8 cellular contexts compared by ENCODE assay signal in the genomic region with DNA sequence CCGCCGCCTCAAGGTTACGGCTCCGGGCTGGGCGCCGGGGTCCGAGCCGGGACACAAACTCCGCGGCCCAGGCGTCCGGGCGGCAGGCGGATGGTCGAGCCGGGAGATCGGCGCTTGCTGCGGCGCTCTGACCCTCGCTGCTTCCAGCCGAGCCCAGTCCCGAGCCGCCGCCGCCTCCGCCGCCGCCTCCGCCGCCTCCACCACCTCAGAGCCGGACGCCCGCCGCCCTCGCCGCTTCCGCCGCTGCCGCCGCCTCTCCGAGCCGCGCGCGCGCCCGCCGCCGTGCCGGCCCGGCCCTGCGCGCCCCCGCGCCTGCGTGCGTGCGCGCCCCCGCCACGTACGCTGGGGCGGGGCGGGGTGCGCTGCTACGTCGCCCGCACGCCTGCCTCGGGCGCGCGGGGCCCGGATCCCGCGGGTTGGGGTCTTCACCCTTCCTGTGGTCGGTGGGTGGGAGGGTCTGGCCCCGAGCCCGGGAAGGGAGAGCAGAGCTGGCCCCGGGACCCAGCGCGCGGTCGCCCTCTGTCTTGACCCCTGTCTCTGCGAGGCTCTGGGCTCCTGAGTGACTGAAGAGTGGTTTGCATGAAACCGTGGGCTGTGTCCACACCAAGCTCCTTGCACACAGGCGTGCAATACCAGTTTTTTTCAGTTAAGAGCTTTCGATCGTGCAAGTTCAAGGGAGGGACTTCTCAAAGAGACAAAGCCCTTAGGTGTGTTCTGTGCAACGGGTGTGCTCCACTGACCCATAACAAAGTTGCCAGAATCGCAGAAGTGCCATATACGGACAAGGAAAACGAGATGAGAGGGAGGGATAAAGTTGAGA. TPM values are rescaled to one million over a fixed set of nuclear protein-coding genes. Genes with fewer than 3 reads are reported as not detected.
DNase-seq lines count a peak whose midpoint lies in the region; ATAC-seq and TF ChIP-seq lines count a peak whose summit lies in the region.

A gene (minus strand): TSS at position 256 of the 820 bp plus-strand sequence. CDS start 328 bp downstream, outside the sequence.

- intact Hi-C loops in left ventricle myocardium inferior (cut with micrococcal nuclease) = no loop called here
- intact Hi-C loops in upper lobe of right lung (cut with DNase I) = no loop called here

- peak within 1 kb of the TSS; percentile 97 for H2AFZ ChIP-seq in SU-DHL-6 (ENCODE audit: low read depth, low read length, severe bottlenecking)

- H3K27me3 Mint-ChIP-seq in progenitor cell of endocrine pancreas = no peaks in the 10 kb centered on the region

- H3K9me2 ChIP-seq in SU-DHL-6 (replicated peaks; ENCODE audit: insufficient read depth, low read length) = no peaks in the 10 kb centered on the region

- H3K27me3 ChIP-seq in SU-DHL-6 (ENCODE audit: low read length) (no peaks in the 10 kb centered on the region), left ventricle myocardium inferior (ENCODE audit: low read depth) (no peaks in the 10 kb centered on the region), upper lobe of right lung (no peaks in the 10 kb centered on the region)

- H3K9me3 ChIP-seq in KOPT-K1 (ENCODE audit: insufficient read depth, low read length, poor library complexity, severe bottlenecking) = no peaks in the 10 kb centered on the region
- no peaks in the 10 kb centered on the region for H3K9me3 ChIP-seq in SU-DHL-6 (ENCODE audit: insufficient read depth, low read length)
- no peaks in the 10 kb centered on the region for H3K9me3 ChIP-seq in left ventricle myocardium inferior (replicated peaks)
- H3K9me3 ChIP-seq in upper lobe of right lung = no peaks in the 10 kb centered on the region

- H3K4me1 Mint-ChIP-seq in progenitor cell of endocrine pancreas (ENCODE audit: low read depth) = peaks cover 26% of the 10 kb centered on the region

- peaks cover 4% of the 10 kb centered on the region for H3K36me3 Mint-ChIP-seq in progenitor cell of endocrine pancreas (ENCODE audit: insufficient read depth)

- H3F3A ChIP-seq in SU-DHL-6 (ENCODE audit: insufficient read depth) = peaks cover 22% of the 10 kb centered on the region

- peak within 1 kb of the TSS; percentile 85 for H3K4me3 Mint-ChIP-seq in progenitor cell of endocrine pancreas (ENCODE audit: low read depth)

- H3K4me1 ChIP-seq in left ventricle myocardium inferior (peaks cover 45% of the 10 kb centered on the region), upper lobe of right lung (peaks cover 33% of the 10 kb centered on the region)

- H3K4me3 ChIP-seq in SU-DHL-6 (ENCODE audit: insufficient read depth, low read length, poor library complexity, severe bottlenecking) = peak within 1 kb of the TSS; percentile 89
- H3K4me3 ChIP-seq in left ventricle myocardium inferior = peak within 1 kb of the TSS; percentile 100
- H3K4me3 ChIP-seq in upper lobe of right lung = peak within 1 kb of the TSS; percentile 88

- H3K27ac Mint-ChIP-seq in progenitor cell of endocrine pancreas = peak within 1 kb of the TSS; percentile 96

- TF ChIP-seq CTCF in SU-DHL-6 (IDR thresholded peaks at IDR 0.05; ENCODE audit: insufficient read depth, low read length, poor library complexity, severe bottlenecking) = no peak
- TF ChIP-seq CTCF in left ventricle myocardium inferior (IDR thresholded peaks at IDR 0.05; ENCODE audit: borderline replicate concordance) = peak; percentile 10
- TF ChIP-seq CTCF in progenitor cell of endocrine pancreas (IDR thresholded peaks at IDR 0.05; ENCODE audit: unreplicated experiment) = no peak
- TF ChIP-seq CTCF in upper lobe of right lung (IDR thresholded peaks at IDR 0.05) = no peak

- peak within 1 kb of the TSS; percentile 83 for H3K9ac ChIP-seq in SU-DHL-6 (ENCODE audit: low read length)

- peak; percentile 71 for ATAC-seq in GM21717 (IDR thresholded peaks at IDR 0.05; ENCODE audit: unreplicated experiment)
- peak; percentile 72 for ATAC-seq in upper lobe of right lung

- peak within 1 kb of the TSS; percentile 77 for H3K4me2 ChIP-seq in SU-DHL-6 (ENCODE audit: low read depth, low read length, poor library complexity, severe bottlenecking)

- H3K27ac ChIP-seq in KOPT-K1 (ENCODE audit: low read depth, low read length, poor library complexity, severe bottlenecking) = peak within 1 kb of the TSS; percentile 67
- peak within 1 kb of the TSS; percentile 70 for H3K27ac ChIP-seq in SU-DHL-6 (ENCODE audit: low read depth, low read length)
- H3K27ac ChIP-seq in left ventricle myocardium inferior (replicated peaks) = peak within 1 kb of the TSS; percentile 99
- peak within 1 kb of the TSS; percentile 93 for H3K27ac ChIP-seq in upper lobe of right lung

- H3K36me3 ChIP-seq in KOPT-K1 (ENCODE audit: insufficient read depth, low read length) (no peaks in the 10 kb centered on the region), SU-DHL-6 (ENCODE audit: low read length) (no peaks in the 10 kb centered on the region), left ventricle myocardium inferior (no peaks in the 10 kb centered on the region), upper lobe of right lung (no peaks in the 10 kb centered on the region)

- peaks cover 20% of the 10 kb centered on the region for H4K20me1 ChIP-seq in SU-DHL-6 (ENCODE audit: low read depth, low read length)

- DNase-seq in ELR (ENCODE audit: low read depth) (peak; percentile 75), amniotic epithelial cell (ENCODE audit: low read depth) (peak; percentile 32), left ventricle myocardium inferior (peak; percentile 72), progenitor cell of endocrine pancreas (ENCODE audit: low spot score, unreplicated experiment) (peak; percentile 52), upper lobe of right lung (peak; percentile 89)

- peaks cover 36% of the 10 kb centered on the region for H3K79me2 ChIP-seq in SU-DHL-6 (ENCODE audit: insufficient read depth, low read length)

- no peaks in the 10 kb centered on the region for H3K9me3 Mint-ChIP-seq in progenitor cell of endocrine pancreas (ENCODE audit: low read depth)

RNA-seq across cellular contexts. Expression of the gene that starts here (rescaled TPM):
- 10.0 TPM for total RNA-seq in left ventricle myocardium inferior
- total RNA-seq in progenitor cell of endocrine pancreas = 31.9 and 32.1 TPM in 2 replicates
- 35.0 TPM for total RNA-seq in upper lobe of right lung

Comparison
In these comparisons a context has a peak if more than half of its experiments do, and no peak if none do; other contexts are left out.
1. Peak in every context shown above with its lines: DNase-seq, ATAC-seq, H3K4me3 ChIP-seq and H3K27ac ChIP-seq.
2. DNase-seq: peak in every context shown above with its lines; median percentile 89 in upper lobe of right lung; 75 in ELR; 72 in left ventricle myocardium inferior; 52 in progenitor cell of endocrine pancreas; 32 in amniotic epithelial cell.